ENCODE assay signal across 10 cellular contexts in genomic region chr6:160462116-160462515, GRCh38.
A peak's percentile ranks its signal among the peaks of the same experiment; 100 is the strongest.
DNase-seq lines count a peak whose midpoint lies in the region; ATAC-seq and TF ChIP-seq lines count a peak whose summit lies in the region.
"Had no signal": no experiment of that assay in that cellular context is flagged by ENCODE, and none has a peak within 500 bp of the region (broad histone marks: within the 10 kb centered on the region; RNA-seq: fewer than 3 reads in every experiment).

No MANE protein-coding gene starts in this region.

- no peaks in the 10 kb centered on the region for H3K79me2 ChIP-seq in trophoblast cell (ENCODE audit: control insufficient read depth, insufficient read depth, low read length, poor library complexity)

- H3K14ac ChIP-seq in trophoblast cell (ENCODE audit: low read length), result no peak overlapping the region

- no peaks in the 10 kb centered on the region for H3K9me3 ChIP-seq in RWPE2 (ENCODE audit: severe bottlenecking)
- no peaks in the 10 kb centered on the region for H3K9me3 ChIP-seq in trophoblast cell (ENCODE audit: insufficient read depth, low read depth, low read length)

- H4K12ac ChIP-seq in trophoblast cell (ENCODE audit: low read depth, low read length), result no peak overlapping the region

- H3K27me3 Mint-ChIP-seq in activated CD4-positive, alpha-beta T cell treated with anti-CD3 and anti-CD28 coated beads for 36 hours, result peaks cover 30% of the 10 kb centered on the region
- no peaks in the 10 kb centered on the region for H3K27me3 Mint-ChIP-seq in natural killer cell (ENCODE audit: low read depth in 2 of 2)

- H2BK120ac ChIP-seq in trophoblast cell (ENCODE audit: insufficient read depth, low read length, poor library complexity), result no peak overlapping the region

- H3K9ac ChIP-seq in trophoblast cell (ENCODE audit: low read length), result no peak overlapping the region

- H3K4me3 ChIP-seq in RWPE2 (ENCODE audit: severe bottlenecking) (no peak overlapping the region), trophoblast cell (ENCODE audit: low read depth, low read length) (no peak overlapping the region)

- H2BK12ac ChIP-seq in trophoblast cell (ENCODE audit: low read length), result no peak overlapping the region

- ATAC-seq in activated CD4-positive, alpha-beta T cell treated with anti-CD3 and anti-CD28 coated beads for 36 hours, result peak; percentile 21
- ATAC-seq in HG02623 (IDR thresholded peaks at IDR 0.05; ENCODE audit: unreplicated experiment) (peak; percentile 4), RWPE2 (ENCODE audit: low read depth) (peak; percentile 16; the same call in 1 of the 3 replicates), natural killer cell (peak; percentile 21 to 24 (median 24)), HG02642 (IDR thresholded peaks at IDR 0.05; ENCODE audit: poor library complexity, unreplicated experiment) (no peak), GM21825 (IDR thresholded peaks at IDR 0.05; ENCODE audit: unreplicated experiment) (no peak)

- no peak overlapping the region for H3K18ac ChIP-seq in trophoblast cell (ENCODE audit: low read length)

- no peak for DNase-seq in activated CD4-positive, alpha-beta T cell treated with anti-CD3 and anti-CD28 coated beads for 36 hours
- DNase-seq in activated CD4-positive, alpha-beta T cell treated with anti-CD3 and anti-CD28 coated beads for 4 hours, result no peak
- DNase-seq in RWPE2 (ENCODE audit: low spot score) (no peak), natural killer cell (no peak), trophoblast cell (no peak)
- DNase-seq: NCI-H2227 treated with DMSO at 0.1 percent for 48 hours had no signal

- TF ChIP-seq CTCF in RWPE2 (IDR thresholded peaks at IDR 0.05; ENCODE audit: poor library complexity, severe bottlenecking) (no peak), natural killer cell (IDR thresholded peaks at IDR 0.05) (no peak)

- CTCF ChIA-PET in activated CD4-positive, alpha-beta T cell treated with anti-CD3 and anti-CD28 coated beads for 36 hours (lab: Charles Lee), result interaction anchor here (1.0 to 1.3 kb wide), 2 partner anchors 58 to 324 kb away, joined by 6 to 7 read pairs; no protein-coding TSS in a partner anchor

- intact Hi-C loops in activated CD4-positive, alpha-beta T cell treated with anti-CD3 and anti-CD28 coated beads for 36 hours (cut with DNase I, micrococcal nuclease), result loop anchor here (1.0 to 10.0 kb wide), 8 partner anchors 59 to 770 kb away; partner anchors contain the start of gene SOD2 (in 2 of the 2)
- intact Hi-C loops in natural killer cell (cut with micrococcal nuclease), result loop anchor here (2.0 to 5.0 kb wide), 3 partner anchors 55 to 1420 kb away; partner anchors contain the start of genes TAGAP and WTAP

- H3K4ac ChIP-seq in trophoblast cell (ENCODE audit: low read depth, low read length), result no peak overlapping the region

- H3K27me3 ChIP-seq in RWPE2 (ENCODE audit: insufficient read depth, poor library complexity, severe bottlenecking) (no peaks in the 10 kb centered on the region), trophoblast cell (ENCODE audit: insufficient read depth, low read length) (no peaks in the 10 kb centered on the region)

- H2BK5ac ChIP-seq in trophoblast cell (ENCODE audit: low read depth, low read length, poor library complexity), result no peak overlapping the region

- H4K91ac ChIP-seq in trophoblast cell (ENCODE audit: low read depth, low read length), result no peak overlapping the region

- no peak overlapping the region for H2AK5ac ChIP-seq in trophoblast cell (ENCODE audit: low read length)

- H3K4me1 ChIP-seq in RWPE2 (ENCODE audit: insufficient read depth, poor library complexity, severe bottlenecking) (peaks cover 15% of the 10 kb centered on the region), trophoblast cell (ENCODE audit: control insufficient read depth in 1 of 2, insufficient read depth in 2 of 2, low read length in 2 of 2) (peaks cover 0 to 2% of the 10 kb centered on the region in 2 experiments)

- H4K8ac ChIP-seq in trophoblast cell (ENCODE audit: low read depth, low read length), result no peak overlapping the region

- H3K4me1 Mint-ChIP-seq in activated CD4-positive, alpha-beta T cell treated with anti-CD3 and anti-CD28 coated beads for 36 hours, result peaks cover 60% of the 10 kb centered on the region
- H3K4me1 Mint-ChIP-seq in natural killer cell, result peaks cover 30 to 34% of the 10 kb centered on the region in 2 donors
- H3K4me1 Mint-ChIP-seq: mesothelial cell of epicardium had no signal

- H3K36me3 ChIP-seq in RWPE2 (ENCODE audit: low read depth) (no peaks in the 10 kb centered on the region), trophoblast cell (ENCODE audit: control insufficient read depth in 1 of 2, insufficient read depth in 2 of 2, low read length in 2 of 2) (no peaks in the 10 kb centered on the region)

- H3K79me1 ChIP-seq in trophoblast cell (ENCODE audit: low read length), result no peaks in the 10 kb centered on the region

- POLR2A ChIA-PET in activated CD4-positive, alpha-beta T cell treated with anti-CD3 and anti-CD28 coated beads for 36 hours (lab: Charles Lee), result interaction anchor here (0.7 kb wide), 1 partner anchor 1438 kb away, joined by 3 read pairs; no protein-coding TSS in a partner anchor

- no peak overlapping the region for H3K4me2 ChIP-seq in trophoblast cell (ENCODE audit: low read length)

- no peak overlapping the region for H3K27ac Mint-ChIP-seq in activated CD4-positive, alpha-beta T cell treated with anti-CD3 and anti-CD28 coated beads for 36 hours
- H3K27ac Mint-ChIP-seq in natural killer cell, result peak overlapping the region in 1 of 2 donors; percentile 90
- H3K27ac Mint-ChIP-seq: mesothelial cell of epicardium had no signal

- H3K36me3 Mint-ChIP-seq in activated CD4-positive, alpha-beta T cell treated with anti-CD3 and anti-CD28 coated beads for 36 hours (ENCODE audit: low read depth), result no peaks in the 10 kb centered on the region
- H3K36me3 Mint-ChIP-seq in natural killer cell, result no peaks in the 10 kb centered on the region
- H3K36me3 Mint-ChIP-seq: mesothelial cell of epicardium had no signal

- no peak overlapping the region for H2AFZ ChIP-seq in trophoblast cell (ENCODE audit: insufficient read depth, low read length, poor library complexity)

- H3K23ac ChIP-seq in trophoblast cell (ENCODE audit: low read length), result no peak overlapping the region

- H3K27ac ChIP-seq in RWPE2 (ENCODE audit: poor library complexity, severe bottlenecking) (peak overlapping the region; percentile 71), trophoblast cell (ENCODE audit: low read depth, low read length) (no peak overlapping the region)

- no peak overlapping the region for H3K4me3 Mint-ChIP-seq in activated CD4-positive, alpha-beta T cell treated with anti-CD3 and anti-CD28 coated beads for 36 hours
- peak overlapping the region; percentile 83 for H3K4me3 Mint-ChIP-seq in natural killer cell
- H3K4me3 Mint-ChIP-seq: mesothelial cell of epicardium had no signal

- H3K9me3 Mint-ChIP-seq in activated CD4-positive, alpha-beta T cell treated with anti-CD3 and anti-CD28 coated beads for 36 hours (ENCODE audit: low read depth), result no peaks in the 10 kb centered on the region
- H3K9me3 Mint-ChIP-seq in natural killer cell, result no peaks in the 10 kb centered on the region
- H3K9me3 Mint-ChIP-seq: mesothelial cell of epicardium had no signal

Comparison
In these comparisons a context has a peak if more than half of its experiments do, and no peak if none do; other contexts are left out.
1. ATAC-seq: peak in activated CD4-positive, alpha-beta T cell treated with anti-CD3 and anti-CD28 coated beads for 36 hours (single experiment), HG02623 (single experiment), RWPE2 (single experiment) and natural killer cell (3 of 3); none in HG02642 (single experiment) and GM21825 (single experiment).